Comparison of ENCODE assay signal across 12 cellular contexts in genomic region chr12:109696485-109697269, GRCh38. TPM values are rescaled to one million over a fixed set of nuclear protein-coding genes. Genes with fewer than 3 reads are reported as not detected.
DNase-seq lines count a peak whose midpoint lies in the region; ATAC-seq, FAIRE-seq and TF ChIP-seq lines count a peak whose summit lies in the region.
"Had no signal": no experiment of that assay in that cellular context is flagged by ENCODE, and none has a peak within 500 bp of the region (broad histone marks: within the 10 kb centered on the region; RNA-seq: fewer than 3 reads in every experiment).

No MANE protein-coding gene starts in this region.

- H3K27ac ChIP-seq in K562 (ENCODE audit: extremely low read depth, low read depth, low read length) = no peak overlapping the region
- H3K27ac ChIP-seq in prostate gland = peak overlapping the region; percentile 42 to 63

- H3K9ac ChIP-seq in Loucy (ENCODE audit: low read depth, low read length, poor library complexity, severe bottlenecking) (no peak overlapping the region), K562 (ENCODE audit: insufficient read depth in 1 of 2, low read depth in 2 of 2, low read length in 2 of 2) (no peak overlapping the region; a peak in 1 of 4 replicates)

- TF ChIP-seq POLR2A in K562 (conservative IDR thresholded peaks at IDR 0.05) (no peak), prostate gland (IDR thresholded peaks at IDR 0.05) (no peak)

- CTCF ChIA-PET in K562 (lab: Yijun Ruan, JAX; ENCODE audit: low intra/inter-chr PET ratio) = no interaction called here

- H3K36me3 ChIP-seq in Loucy (ENCODE audit: insufficient read depth, low read length) = no peaks in the 10 kb centered on the region
- H3K36me3 ChIP-seq in K562 (ENCODE audit: control insufficient read depth, insufficient read depth, low read length) = no peaks in the 10 kb centered on the region
- no peaks in the 10 kb centered on the region for H3K36me3 ChIP-seq in prostate gland
- H3K36me3 ChIP-seq: HAP-1 had no signal

- DNase-seq in EL = peak; percentile 51
- peak; percentile 32 to 57 (median 53) for DNase-seq in K562 (ENCODE audit: extremely low read depth in 1 of 4, low spot score in 3 of 4)
- DNase-seq in prostate gland (ENCODE audit: low spot score) = no peak
- no peak for DNase-seq in GM19238 (ENCODE audit: insufficient read length, low spot score)
- no peak for DNase-seq in DMS79 treated with DMSO at 0.1 percent for 48 hours (lab: John Stamatoyannopoulos, UW)
- DNase-seq in 8988T = no peak
- DNase-seq: CD4-positive, alpha-beta T cell; NCI-H1417; NCI-H345; retina had no signal

- no peak for TF ChIP-seq CTCF in Loucy (conservative IDR thresholded peaks at IDR 0.05; ENCODE audit: low read length)
- no peak for TF ChIP-seq CTCF in K562 (IDR thresholded peaks at IDR 0.05 in 2 of 3, conservative IDR thresholded peaks at IDR 0.05 in 1 of 3; ENCODE audit: insufficient read depth in 2 of 3, low read depth in 1 of 3, low read length in 3 of 3)
- no peak for TF ChIP-seq CTCF in prostate gland (IDR thresholded peaks at IDR 0.05)

- H3K4me2 ChIP-seq in Loucy (ENCODE audit: low read depth, low read length, poor library complexity, severe bottlenecking) (peak overlapping the region; percentile 33), K562 (ENCODE audit: insufficient read depth, low read length) (no peak overlapping the region; the same call in 1 of the 2 replicates)

- 12% methylated on average over 6 of the region's 6 CpGs for WGBS in K562 (ENCODE audit: insufficient coverage, low coverage, missing lambda C conversion rate)
- WGBS in prostate gland = 63% methylated on average over 6 of the region's 6 CpGs

- H3K4me3 ChIP-seq in Loucy (ENCODE audit: low read length, poor library complexity, severe bottlenecking) (no peak overlapping the region), K562 (no peak overlapping the region), prostate gland (no peak overlapping the region)
- H3K4me3 ChIP-seq: HAP-1 had no signal

- no peaks in the 10 kb centered on the region for H4K20me1 ChIP-seq in Loucy (ENCODE audit: insufficient read depth, low read length, poor library complexity, severe bottlenecking)
- H4K20me1 ChIP-seq in K562 (replicated peaks; ENCODE audit: control insufficient read depth, insufficient read depth, low read length) = no peaks in the 10 kb centered on the region

- H2AFZ ChIP-seq in Loucy (ENCODE audit: low read length) (no peak overlapping the region), K562 (ENCODE audit: low read depth, low read length) (peak overlapping the region; percentile 66; the same call in 1 of the 2 replicates)

- BruUV-seq in K562 (replicated peaks; lab: Mats Ljungman, UMichigan) = no TSS peak

- no peaks in the 10 kb centered on the region for H3F3A ChIP-seq in Loucy (ENCODE audit: low read depth)

- POLR2A ChIA-PET in K562 (lab: Yijun Ruan, JAX) = interaction anchor here (1.2 kb wide), 1 partner anchor 104 kb away, joined by 3 read pairs; no protein-coding TSS in a partner anchor

- H3K4me1 ChIP-seq in Loucy (ENCODE audit: insufficient read depth, low read length, poor library complexity, severe bottlenecking) (peaks cover 9% of the 10 kb centered on the region), K562 (replicated peaks in 1 of 2; ENCODE audit: control insufficient read depth in 2 of 2, insufficient read depth in 2 of 2, low read length in 2 of 2) (peaks cover 15 to 20% of the 10 kb centered on the region in 2 experiments; a peak in 3 of 5 replicates), prostate gland (replicated peaks) (peaks cover 2% of the 10 kb centered on the region)

- in situ Hi-C loops in K562 (cut with MboI) = no loop called here

- no peaks in the 10 kb centered on the region for H3K9me2 ChIP-seq in Loucy (replicated peaks; ENCODE audit: low read depth, low read length)

- H3K79me2 ChIP-seq in Loucy (ENCODE audit: insufficient read depth, low read length) = no peaks in the 10 kb centered on the region
- no peaks in the 10 kb centered on the region for H3K79me2 ChIP-seq in K562 (ENCODE audit: control insufficient read depth, insufficient read depth, low read length)

- H3K27me3 ChIP-seq in Loucy (ENCODE audit: insufficient read depth, low read length, poor library complexity, severe bottlenecking) = peaks cover 15% of the 10 kb centered on the region
- H3K27me3 ChIP-seq in K562 (ENCODE audit: control insufficient read depth in 2 of 2, insufficient read depth in 2 of 2, low read length in 2 of 2) = peaks cover 0 to 22% of the 10 kb centered on the region in 2 experiments; a peak in 2 of 5 replicates
- H3K27me3 ChIP-seq in prostate gland (replicated peaks; ENCODE audit: insufficient read depth) = no peaks in the 10 kb centered on the region

- TF ChIP-seq EP300 in K562 (IDR thresholded peaks at IDR 0.05; ENCODE audit: low read length) = no peak

- FAIRE-seq in K562 (lab: Jason Lieb, UNC) = peak; percentile 68

- no peak for TF ChIP-seq RAD21 in K562 (CRISPR knock-in tag; conservative IDR thresholded peaks at IDR 0.05 in 1 of 2, IDR thresholded peaks at IDR 0.05 in 1 of 2)

- intact Hi-C loops in K562 (cut with micrococcal nuclease) (no loop called here), prostate gland (cut with DNase I) (no loop called here)

- H3K9me3 ChIP-seq in Loucy (ENCODE audit: insufficient read depth, low read depth, low read length) (no peaks in the 10 kb centered on the region), K562 (replicated peaks; ENCODE audit: control insufficient read depth, insufficient read depth, low read depth, low read length) (no peaks in the 10 kb centered on the region), prostate gland (no peaks in the 10 kb centered on the region)
- H3K9me3 ChIP-seq: HAP-1 had no signal

- no peak for ATAC-seq in K562

- H3K9me1 ChIP-seq in K562 (ENCODE audit: control insufficient read depth, insufficient read depth, low read length) = peaks cover 3% of the 10 kb centered on the region

TF ChIP-seq in K562, 482 proteins besides CTCF, POLR2A, EP300 and RAD21 (continues in another document):
- TF ChIP-seq MTF1 (CRISPR knock-in tag; IDR thresholded peaks at IDR 0.05; ENCODE audit: borderline replicate concordance) (no peak), NFATC3 (IDR thresholded peaks at IDR 0.05) (no peak), ZNF253 (CRISPR knock-in tag; conservative IDR thresholded peaks at IDR 0.05) (no peak), MYBL2 (IDR thresholded peaks at IDR 0.05; ENCODE audit: low read depth) (no peak), MYBL2 (CRISPR knock-in tag; IDR thresholded peaks at IDR 0.05; ENCODE audit: borderline replicate concordance) (no peak), JUN (IDR thresholded peaks at IDR 0.05; ENCODE audit: borderline replicate concordance, low read depth, low read length) (peak; percentile 86), JUN (CRISPR knock-in tag; IDR thresholded peaks at IDR 0.05; ENCODE audit: borderline replicate concordance) (no peak), HOXB6 (CRISPR knock-in tag; IDR thresholded peaks at IDR 0.05; ENCODE audit: borderline replicate concordance) (no peak), SRSF1 (IDR thresholded peaks at IDR 0.05; ENCODE audit: low read depth, low read length) (no peak), GABPA (tag; conservative IDR thresholded peaks at IDR 0.05; ENCODE audit: low read depth) (no peak), ZFPM2 (CRISPR knock-in tag; IDR thresholded peaks at IDR 0.05) (no peak), KAT8 (IDR thresholded peaks at IDR 0.05; ENCODE audit: low read depth) (no peak), JUND (IDR thresholded peaks at IDR 0.05; ENCODE audit: borderline replicate concordance, low read depth, low read length) (peak; percentile 87), JUND (tag; IDR thresholded peaks at IDR 0.05; ENCODE audit: borderline replicate concordance, low read depth, low read length) (peak; percentile 53; the same call in 2 of the 3 replicates), ARHGAP35 (IDR thresholded peaks at IDR 0.05; ENCODE audit: partially characterized antibody) (no peak), HMBOX1 (IDR thresholded peaks at IDR 0.05) (no peak), ID3 (CRISPR knock-in tag; IDR thresholded peaks at IDR 0.05) (no peak), ID3 (tag; IDR thresholded peaks at IDR 0.05) (no peak), MTA1 (IDR thresholded peaks at IDR 0.05; ENCODE audit: borderline replicate concordance) (no peak)

RNA-seq across cellular contexts. Expression of gene FAM222A, which starts 16.9 kb away (rescaled TPM):
- 0.21 TPM in 1 of 2 replicates, not detected in the other for total RNA-seq in K562 (2011; cell fraction: chromatin; rRNA removed; ENCODE audit: low replicate concordance)
- total RNA-seq in K562 (2011; cell fraction: nucleolus; rRNA removed) = 0.33 and 0.39 TPM in 2 replicates
- total RNA-seq in K562 (2011; cell fraction: nucleoplasm; rRNA removed) = not detected in 2 replicates
- total RNA-seq in K562 (2014; rRNA removed) (0.14 and 0.49 TPM in 2 replicates), K562 (2014; rRNA removed; fragmentation: Illumina TruSeq; extraction: Trizol) (0.06 and 0.07 TPM in 2 replicates), K562 (2015; rRNA removed; fragmentation: Illumina TruSeq; extraction: Trizol) (0.26 and 0.36 TPM in 2 replicates), K562 (2021) (0.29 and 0.83 TPM in 2 replicates), prostate gland (10 to 100 TPM in 1 of 2 donors, 1 to 10 TPM in 1; 2.0 to 52.3 TPM)
- polyA plus RNA-seq in K562 (2011; rRNA removed) (0.04 and 0.05 TPM in 2 replicates), K562 (2014; fragmentation: Illumina TruSeq; extraction: Trizol) (0.10 and 0.18 TPM in 2 replicates), K562 (2014; fragmentation: Nextera tagmentation; extraction: Ambion mirVana) (under 1 TPM in 1 of 2 experiments, not detected in 1; 0.03 TPM), K562 (2014; rRNA removed) (0.11 and 0.36 TPM in 2 replicates)
- 0.10 and 0.46 TPM in 2 replicates for polyA plus RNA-seq in K562 (2011; cell fraction: cytosol; rRNA removed)
- 0.06 and 0.18 TPM in 2 replicates for polyA plus RNA-seq in K562 (2011; cell fraction: nucleus; rRNA removed)
- polyA plus RNA-seq in K562 (2012) = 0.35 and 0.40 TPM in 2 replicates
- polyA minus RNA-seq in K562 (2011; rRNA and poly(A)+ RNA removed) = 0.06 TPM in 1 of 2 replicates, not detected in the other
- 0.29 TPM in 1 of 2 replicates, not detected in the other for polyA minus RNA-seq in K562 (2011; cell fraction: cytosol; rRNA and poly(A)+ RNA removed)
- 0.40 and 0.56 TPM in 2 replicates for polyA minus RNA-seq in K562 (2011; cell fraction: nucleus; rRNA and poly(A)+ RNA removed)

Comparison
In these comparisons a context has a peak if more than half of its experiments do, and no peak if none do; other contexts are left out.
1. DNase-seq: peak in EL (single experiment) and K562 (4 of 4); none in prostate gland (single experiment), GM19238 (single experiment), DMS79 treated with DMSO at 0.1 percent for 48 hours (single experiment) and 8988T (single experiment).